Comparison of ENCODE assay signal across 1 cellular context in the genomic region with DNA sequence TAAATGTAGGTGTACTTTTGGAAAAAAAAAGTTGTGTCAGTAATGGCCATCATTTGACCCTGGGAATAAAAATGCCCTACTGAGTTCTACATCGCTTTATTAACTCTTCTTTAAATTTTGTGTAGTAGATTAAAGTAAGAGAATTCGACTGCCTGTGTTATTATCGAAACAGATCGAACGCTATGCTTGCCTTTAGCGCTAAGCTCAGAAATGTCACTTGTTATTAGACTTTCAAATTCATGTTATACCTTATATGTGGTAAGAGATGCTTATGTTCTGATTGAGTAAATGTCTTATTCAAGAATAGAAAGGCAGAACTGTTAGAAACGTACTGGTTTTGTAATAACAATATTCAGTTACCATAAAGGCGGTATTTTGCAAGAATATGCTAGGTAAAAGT.
TF ChIP-seq lines count a peak whose summit lies in the region.

No MANE protein-coding gene starts in this region.

TF ChIP-seq in IMR-90, 13 proteins besides CTCF, POLR2A, EP300 and RAD21 (continued from another document):
- TF ChIP-seq, protein P1, sequence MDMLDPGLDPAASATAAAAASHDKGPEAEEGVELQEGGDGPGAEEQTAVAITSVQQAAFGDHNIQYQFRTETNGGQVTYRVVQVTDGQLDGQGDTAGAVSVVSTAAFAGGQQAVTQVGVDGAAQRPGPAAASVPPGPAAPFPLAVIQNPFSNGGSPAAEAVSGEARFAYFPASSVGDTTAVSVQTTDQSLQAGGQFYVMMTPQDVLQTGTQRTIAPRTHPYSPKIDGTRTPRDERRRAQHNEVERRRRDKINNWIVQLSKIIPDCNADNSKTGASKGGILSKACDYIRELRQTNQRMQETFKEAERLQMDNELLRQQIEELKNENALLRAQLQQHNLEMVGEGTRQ (IDR thresholded peaks at IDR 0.05; ENCODE audit: low read depth, low read length): no peak
- TF ChIP-seq BHLHE40 (IDR thresholded peaks at IDR 0.05; ENCODE audit: low read depth, low read length): no peak
- no peak for TF ChIP-seq CHD1 (IDR thresholded peaks at IDR 0.05; ENCODE audit: low read depth, low read length)
- no peak for TF ChIP-seq MAFK (IDR thresholded peaks at IDR 0.05; ENCODE audit: low read depth, low read length)
- TF ChIP-seq ELK1 (IDR thresholded peaks at IDR 0.05; ENCODE audit: borderline replicate concordance, low read depth, low read length): no peak
- TF ChIP-seq MAZ (IDR thresholded peaks at IDR 0.05; ENCODE audit: borderline replicate concordance, low read depth, low read length): no peak
TF ChIP-seq in IMR-90: peak in this region for 0.
